In genomic region chr6:134724653-134725340, GRCh38 we compare ENCODE assay signal across 18 cellular contexts.
A peak's percentile ranks its signal among the peaks of the same experiment; 100 is the strongest.
DNase-seq lines count a peak whose midpoint lies in the region; ATAC-seq and TF ChIP-seq lines count a peak whose summit lies in the region.
"Had no signal": no experiment of that assay in that cellular context is flagged by ENCODE, and none has a peak within 500 bp of the region (broad histone marks: within the 10 kb centered on the region; RNA-seq: fewer than 3 reads in every experiment).

No MANE protein-coding gene starts in this region.

- ATAC-seq in left ventricle myocardium superior = peak; percentile 75
- ATAC-seq: activated CD8-positive, alpha-beta memory T cell treated with anti-CD3 and anti-CD28 coated beads, Interleukin-2, amount 10 ng/mL, durations not matched to agents 7 days and 5 days; GM12878 had no signal

- DNase-seq in A172 (ENCODE audit: low spot score) (peak; percentile 46), HFFc6 (peak; percentile 52), UCSD-AML1 (lab: John Stamatoyannopoulos, UW; ENCODE audit: unreplicated experiment) (peak; percentile 38), left ventricle myocardium superior (no peak), HAP-1 (ENCODE audit: low spot score in 2 of 2) (no peak), NCI-H1694 treated with DMSO at 0.1 percent for 48 hours (lab: John Stamatoyannopoulos, UW) (no peak), testis (no peak), thyroid gland (no peak)
- DNase-seq: activated CD8-positive, alpha-beta memory T cell treated with anti-CD3 and anti-CD28 coated beads, Interleukin-2, amount 10 ng/mL, durations not matched to agents 7 days and 5 days; activated naive CD4-positive, alpha-beta T cell; central memory CD4-positive, alpha-beta T cell; KBM-7; NCI-H2029; NCI-H774; occipital lobe; WERI-Rb-1 had no signal

- H3K4me1 ChIP-seq in HAP-1 (peaks cover 9% of the 10 kb centered on the region), testis (peaks cover 38% of the 10 kb centered on the region), thyroid gland (peaks cover 25 to 30% of the 10 kb centered on the region in 2 donors)

- H3K4me3 ChIP-seq in HAP-1 (no peak overlapping the region), testis (no peak overlapping the region), thyroid gland (replicated peaks in 1 of 3) (no peak overlapping the region)
- H3K4me3 ChIP-seq: GM12878 had no signal

- TF ChIP-seq POLR2A in testis (IDR thresholded peaks at IDR 0.05) (no peak), thyroid gland (IDR thresholded peaks at IDR 0.05) (no peak)

- in situ Hi-C loops in HAP-1 (cut with MboI; ENCODE audit: low sequenced_read_pairs) = no loop called here

- peak overlapping the region; percentile 31; the same call in 1 of the 2 replicates for H3K27ac Mint-ChIP-seq in HFFc6
- H3K27ac Mint-ChIP-seq: activated CD8-positive, alpha-beta memory T cell treated with anti-CD3 and anti-CD28 coated beads, Interleukin-2, amount 10 ng/mL, durations not matched to agents 7 days and 5 days; memory B cell had no signal

- H3K4me1 Mint-ChIP-seq in HFFc6 (ENCODE audit: low read depth) = peaks cover 65% of the 10 kb centered on the region
- H3K4me1 Mint-ChIP-seq: activated CD8-positive, alpha-beta memory T cell treated with anti-CD3 and anti-CD28 coated beads, Interleukin-2, amount 10 ng/mL, durations not matched to agents 7 days and 5 days; memory B cell had no signal

- H3K36me3 ChIP-seq in HAP-1 (replicated peaks) (no peaks in the 10 kb centered on the region), testis (ENCODE audit: low read depth, missing control alignments) (no peaks in the 10 kb centered on the region), thyroid gland (no peaks in the 10 kb centered on the region)
- H3K36me3 ChIP-seq: WERI-Rb-1 had no signal

- peak overlapping the region in 1 of 2 donors; percentile 54 for H3K27ac ChIP-seq in testis
- no peak overlapping the region for H3K27ac ChIP-seq in thyroid gland
- H3K27ac ChIP-seq: WERI-Rb-1 had no signal

- no peaks in the 10 kb centered on the region for H3K9me3 Mint-ChIP-seq in HFFc6
- H3K9me3 Mint-ChIP-seq: memory B cell had no signal

- TF ChIP-seq CTCF in HFFc6 (IDR thresholded peaks at IDR 0.05) (no peak), testis (IDR thresholded peaks at IDR 0.05) (no peak), thyroid gland (IDR thresholded peaks at IDR 0.05) (no peak)

- intact Hi-C loops in left ventricle myocardium superior (cut with micrococcal nuclease) (no loop called here), testis (cut with DNase I; ENCODE audit: low total_unique reads) (no loop called here), thyroid gland (cut with DNase I) (no loop called here)

- 0 out of 2 replicates have a peak, but pooled peaks cover 4% of the 10 kb centered on the region for H3K36me3 Mint-ChIP-seq in HFFc6 (ENCODE audit: low read depth)
- H3K36me3 Mint-ChIP-seq: activated CD8-positive, alpha-beta memory T cell treated with anti-CD3 and anti-CD28 coated beads, Interleukin-2, amount 10 ng/mL, durations not matched to agents 7 days and 5 days; memory B cell had no signal

- whole genome bisulfite sequencing in testis, 2 donors = 66 to 70% methylated on average over 10 of the region's 10 CpGs
- 68 to 72% methylated on average over 10 of the region's 10 CpGs for WGBS in thyroid gland, 2 donors

- H3K27me3 Mint-ChIP-seq in HFFc6 (ENCODE audit: insufficient read depth) = no peaks in the 10 kb centered on the region; the same call in 1 of the 2 replicates

- no peak overlapping the region for H3K4me3 Mint-ChIP-seq in HFFc6
- H3K4me3 Mint-ChIP-seq: activated CD8-positive, alpha-beta memory T cell treated with anti-CD3 and anti-CD28 coated beads, Interleukin-2, amount 10 ng/mL, durations not matched to agents 7 days and 5 days; memory B cell had no signal

- H3K9me3 ChIP-seq in HAP-1 (no peaks in the 10 kb centered on the region), testis (no peaks in the 10 kb centered on the region), thyroid gland (no peaks in the 10 kb centered on the region)

- H3K27me3 ChIP-seq in HAP-1 (ENCODE audit: low read depth) (no peaks in the 10 kb centered on the region), testis (no peaks in the 10 kb centered on the region), thyroid gland (no peaks in the 10 kb centered on the region)

Comparison
In these comparisons a context has a peak if more than half of its experiments do, and no peak if none do; other contexts are left out.
1. DNase-seq: peak in A172 (single experiment), HFFc6 (single experiment) and UCSD-AML1 (single experiment); none in left ventricle myocardium superior (single experiment), HAP-1 (0 of 2), NCI-H1694 treated with DMSO at 0.1 percent for 48 hours (single experiment), testis (single experiment) and thyroid gland (0 of 2).